ENCODE assay signal across 28 cellular contexts in the genomic region with DNA sequence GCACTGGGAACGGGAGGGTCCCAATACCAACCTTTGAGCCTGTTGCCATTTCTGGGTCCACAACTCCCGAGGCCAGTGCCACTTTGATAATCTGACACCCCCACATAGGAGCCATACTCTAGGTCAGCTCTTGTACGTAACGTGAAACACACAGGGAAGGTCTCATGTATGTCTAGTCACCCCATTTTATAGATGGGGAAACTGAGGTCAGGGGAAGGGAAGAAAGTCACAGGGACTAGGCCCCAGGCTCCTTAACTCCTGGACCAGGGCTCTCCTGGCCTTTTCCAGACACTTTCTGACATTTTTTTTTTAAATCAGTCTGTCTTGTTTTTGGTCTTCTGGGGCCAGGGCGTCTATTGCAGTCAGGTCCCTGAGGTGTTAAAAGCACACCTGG.
DNase-seq lines count a peak whose midpoint lies in the region; ATAC-seq, FAIRE-seq and TF ChIP-seq lines count a peak whose summit lies in the region.
"Had no signal": no experiment of that assay in that cellular context is flagged by ENCODE, and none has a peak within 500 bp of the region (broad histone marks: within the 10 kb centered on the region; RNA-seq: fewer than 3 reads in every experiment).

No MANE protein-coding gene starts in this region.

- DNase-seq in activated CD8-positive, alpha-beta T cell treated with anti-CD3 and anti-CD28 coated beads, Interleukin-2, amount 10 ng/mL, durations not matched to agents 7 days and 5 days, result no peak
- no peak for DNase-seq in activated CD8-positive, alpha-beta T cell treated with anti-CD3 and anti-CD28 coated beads for 36 hours
- DNase-seq in astrocyte (ENCODE audit: low read depth) (no peak), HepG2 (ENCODE audit: low spot score) (no peak), HEK293T (ENCODE audit: extremely low spot score) (no peak), NCI-H1930 (lab: John Stamatoyannopoulos, UW) (no peak), left colon (no peak)
- DNase-seq: 8988T; activated CD4-positive, alpha-beta T cell treated with anti-CD3 and anti-CD28 coated beads for 36 hours; activated T-cell treated with anti-CD3 and anti-CD28 coated beads, Interleukin-2, amount 50 U/mL, for 4 hours; AML-193; CD8-positive, alpha-beta T cell; mesendoderm; MV-4-11; naive B cell; ovary; PC-9; SJCRH30; stimulated activated CD4-positive, alpha-beta T cell treated with anti-CD3 and anti-CD28 coated beads, Interleukin-12 subunit alpha, Interleukin-12 subunit beta, amount 100 ng/mL, for 4 hours; stimulated activated CD4-positive, alpha-beta T cell treated with anti-CD3 and anti-CD28 coated beads, Interleukin-4, amount 100 ng/mL, for 24 hours; stimulated activated naive CD4-positive, alpha-beta T cell; T-helper 17 cell; thyroid gland had no signal

- H3K4me1 Mint-ChIP-seq in activated CD8-positive, alpha-beta T cell treated with anti-CD3 and anti-CD28 coated beads, Interleukin-2, amount 10 ng/mL, durations not matched to agents 7 days and 5 days (ENCODE audit: low read depth), result peaks cover 22% of the 10 kb centered on the region
- peaks cover 3% of the 10 kb centered on the region for H3K4me1 Mint-ChIP-seq in activated CD8-positive, alpha-beta T cell treated with anti-CD3 and anti-CD28 coated beads for 36 hours (ENCODE audit: low read depth)
- H3K4me1 Mint-ChIP-seq in astrocyte (ENCODE audit: low read depth, unreplicated experiment), result peaks cover 23% of the 10 kb centered on the region
- H3K4me1 Mint-ChIP-seq: activated CD4-positive, alpha-beta T cell treated with anti-CD3 and anti-CD28 coated beads for 36 hours; naive B cell had no signal

- H3K27me3 ChIP-seq in astrocyte (ENCODE audit: insufficient read depth, low read length) (no peaks in the 10 kb centered on the region), HepG2 (ENCODE audit: control insufficient read depth in 1 of 2, insufficient read depth in 2 of 2, low read length in 2 of 2) (no peaks in the 10 kb centered on the region)
- H3K27me3 ChIP-seq: ovary, SJCRH30, thyroid gland had no signal

- H3K36me3 ChIP-seq in astrocyte (ENCODE audit: insufficient read depth, low read length) (peaks cover 5% of the 10 kb centered on the region), HepG2 (replicated peaks in 1 of 2; ENCODE audit: control insufficient read depth in 1 of 2, insufficient read depth in 2 of 2, low read length in 2 of 2) (peaks cover 14 to 61% of the 10 kb centered on the region in 2 experiments)
- H3K36me3 ChIP-seq: ovary, SJCRH30, thyroid gland had no signal

- intact Hi-C loops in activated CD8-positive, alpha-beta T cell treated with anti-CD3 and anti-CD28 coated beads for 36 hours (cut with micrococcal nuclease), result no loop called here
- intact Hi-C loops in HepG2 (cut with micrococcal nuclease; ENCODE audit: unreplicated experiment) (no loop called here), left colon (cut with DNase I, micrococcal nuclease) (no loop called here)

- POLR2A ChIA-PET in activated CD8-positive, alpha-beta T cell treated with anti-CD3 and anti-CD28 coated beads, Interleukin-2, amount 10 ng/mL, durations not matched to agents 7 days and 5 days (lab: Charles Lee), result no interaction called here
- POLR2A ChIA-PET in activated CD8-positive, alpha-beta T cell treated with anti-CD3 and anti-CD28 coated beads for 36 hours (lab: Charles Lee), result no interaction called here
- POLR2A ChIA-PET in HepG2 (lab: Yijun Ruan, JAX) (no interaction called here), HEK293T (lab: Yijun Ruan, JAX) (no interaction called here)

- peaks cover 21% of the 10 kb centered on the region for H3K4me1 ChIP-seq in astrocyte (ENCODE audit: insufficient read depth, low read length)
- 0 out of 2 replicates have a peak, but pooled peaks cover 10% of the 10 kb centered on the region for H3K4me1 ChIP-seq in HepG2 (ENCODE audit: insufficient read depth, low read length)

- no peak overlapping the region for H3K4me3 Mint-ChIP-seq in activated CD8-positive, alpha-beta T cell treated with anti-CD3 and anti-CD28 coated beads, Interleukin-2, amount 10 ng/mL, durations not matched to agents 7 days and 5 days
- H3K4me3 Mint-ChIP-seq in activated CD8-positive, alpha-beta T cell treated with anti-CD3 and anti-CD28 coated beads for 36 hours, result no peak overlapping the region
- H3K4me3 Mint-ChIP-seq in astrocyte (ENCODE audit: unreplicated experiment), result no peak overlapping the region
- H3K4me3 Mint-ChIP-seq: activated CD4-positive, alpha-beta T cell treated with anti-CD3 and anti-CD28 coated beads for 36 hours; activated T-cell treated with anti-CD3 and anti-CD28 coated beads, Interleukin-2, amount 50 U/mL, for 4 hours; CD8-positive, alpha-beta T cell; GM23338; naive B cell; T-helper 17 cell had no signal

- 96% methylated on average over 5 of the region's 5 CpGs for WGBS in HepG2 (ENCODE audit: low lambda C conversion rate)

- ATAC-seq in activated CD8-positive, alpha-beta T cell treated with anti-CD3 and anti-CD28 coated beads, Interleukin-2, amount 10 ng/mL, durations not matched to agents 7 days and 5 days, result no peak
- ATAC-seq in activated CD8-positive, alpha-beta T cell treated with anti-CD3 and anti-CD28 coated beads for 36 hours, result no peak
- ATAC-seq in HepG2 (no peak), left colon (no peak)
- ATAC-seq: CD8-positive, alpha-beta T cell; T-helper 17 cell had no signal

- H4K20me1 ChIP-seq in astrocyte (ENCODE audit: insufficient read depth, low read length) (peaks cover 50% of the 10 kb centered on the region), HepG2 (ENCODE audit: insufficient read depth, low read length) (peaks cover 54% of the 10 kb centered on the region)

- H3K4me3 ChIP-seq in astrocyte (ENCODE audit: insufficient read depth, low read depth, low read length) (no peak overlapping the region), HepG2 (replicated peaks in 1 of 3; ENCODE audit: insufficient read depth in 1 of 3, low read depth in 2 of 3, low read length in 3 of 3) (no peak overlapping the region)
- H3K4me3 ChIP-seq: GM23338, ovary, PC-9, SJCRH30, thyroid gland had no signal

- H3K79me2 ChIP-seq in astrocyte (ENCODE audit: insufficient read depth, low read length), result peaks cover 79% of the 10 kb centered on the region
- H3K79me2 ChIP-seq in HepG2 (ENCODE audit: insufficient read depth, low read length), result peaks cover 35% of the 10 kb centered on the region

- H3K9me3 ChIP-seq in astrocyte (ENCODE audit: insufficient read depth, low read depth, low read length) (no peaks in the 10 kb centered on the region), HepG2 (ENCODE audit: low read length) (no peaks in the 10 kb centered on the region)
- H3K9me3 ChIP-seq: ovary, SJCRH30, thyroid gland had no signal

- no peak for TF ChIP-seq RAD21 in HepG2 (CRISPR knock-in tag; IDR thresholded peaks at IDR 0.05)

- no peak for TF ChIP-seq EP300 in HepG2 (IDR thresholded peaks at IDR 0.05; ENCODE audit: low read depth in 2 of 2, low read length in 2 of 2)
- no peak for TF ChIP-seq EP300 in HepG2 (CRISPR knock-in tag; IDR thresholded peaks at IDR 0.05; ENCODE audit: borderline replicate concordance)

- no TSS peak for BruUV-seq in HepG2 (replicated peaks; lab: Mats Ljungman, UMichigan)

- H3K4me2 ChIP-seq in astrocyte (ENCODE audit: low read length), result peak overlapping the region; percentile 61
- H3K4me2 ChIP-seq in HepG2 (ENCODE audit: low read depth, low read length), result no peak overlapping the region
- H3K4me2 ChIP-seq: GM23338, KMS-11, PC-9 had no signal

- in situ Hi-C loops in HepG2 (cut with HindIII; ENCODE audit: extremely low pct_ligation_motif_present, low pct_unique_long_range_greater_than_20kb), result no loop called here

- CTCF ChIA-PET in activated CD8-positive, alpha-beta T cell treated with anti-CD3 and anti-CD28 coated beads, Interleukin-2, amount 10 ng/mL, durations not matched to agents 7 days and 5 days (lab: Charles Lee), result no interaction called here
- CTCF ChIA-PET in activated CD8-positive, alpha-beta T cell treated with anti-CD3 and anti-CD28 coated beads for 36 hours (lab: Charles Lee), result no interaction called here
- CTCF ChIA-PET in HepG2 (lab: Yijun Ruan, JAX; ENCODE audit: low intra/inter-chr PET ratio, low total read pairs) (no interaction called here), HEK293T (lab: Yijun Ruan, JAX) (no interaction called here)

- FAIRE-seq in astrocyte (lab: Jason Lieb, UNC) (no peak), HepG2 (lab: Jason Lieb, UNC) (no peak)
- FAIRE-seq: bronchial epithelial cell, G401.6 had no signal

- H3K9ac ChIP-seq in astrocyte (ENCODE audit: low read length) (peak overlapping the region; percentile 49), HepG2 (ENCODE audit: insufficient read depth, low read depth, low read length) (no peak overlapping the region)
- H3K9ac ChIP-seq: KMS-11 had no signal

- no peaks in the 10 kb centered on the region for H3K9me3 Mint-ChIP-seq in activated CD8-positive, alpha-beta T cell treated with anti-CD3 and anti-CD28 coated beads, Interleukin-2, amount 10 ng/mL, durations not matched to agents 7 days and 5 days (ENCODE audit: insufficient read depth)
- H3K9me3 Mint-ChIP-seq in activated CD8-positive, alpha-beta T cell treated with anti-CD3 and anti-CD28 coated beads for 36 hours, result no peaks in the 10 kb centered on the region
- no peaks in the 10 kb centered on the region for H3K9me3 Mint-ChIP-seq in astrocyte (ENCODE audit: unreplicated experiment)
- H3K9me3 Mint-ChIP-seq: activated T-cell treated with anti-CD3 and anti-CD28 coated beads, Interleukin-2, amount 50 U/mL, for 4 hours; CD8-positive, alpha-beta T cell; GM23338; naive B cell had no signal

- TF ChIP-seq POLR2A in HepG2 (IDR thresholded peaks at IDR 0.05; ENCODE audit: insufficient read depth in 1 of 2, low read depth in 2 of 2, low read length in 2 of 2), result no peak

- H3K36me3 Mint-ChIP-seq in activated CD8-positive, alpha-beta T cell treated with anti-CD3 and anti-CD28 coated beads, Interleukin-2, amount 10 ng/mL, durations not matched to agents 7 days and 5 days (ENCODE audit: low read depth), result no peaks in the 10 kb centered on the region
- no peaks in the 10 kb centered on the region for H3K36me3 Mint-ChIP-seq in activated CD8-positive, alpha-beta T cell treated with anti-CD3 and anti-CD28 coated beads for 36 hours (ENCODE audit: low read depth)
- H3K36me3 Mint-ChIP-seq in astrocyte (ENCODE audit: low read depth, unreplicated experiment), result peaks cover 24% of the 10 kb centered on the region
- H3K36me3 Mint-ChIP-seq: CD8-positive, alpha-beta T cell; naive B cell had no signal

- H2AFZ ChIP-seq in astrocyte (ENCODE audit: low read depth, low read length) (no peak overlapping the region), HepG2 (ENCODE audit: low read length) (no peak overlapping the region)
- H2AFZ ChIP-seq: GM23338, PC-9 had no signal

- H3K27ac Mint-ChIP-seq in activated CD8-positive, alpha-beta T cell treated with anti-CD3 and anti-CD28 coated beads, Interleukin-2, amount 10 ng/mL, durations not matched to agents 7 days and 5 days, result peak overlapping the region; percentile 69
- no peak overlapping the region for H3K27ac Mint-ChIP-seq in activated CD8-positive, alpha-beta T cell treated with anti-CD3 and anti-CD28 coated beads for 36 hours
- H3K27ac Mint-ChIP-seq in astrocyte (ENCODE audit: unreplicated experiment), result no peak overlapping the region
- H3K27ac Mint-ChIP-seq: activated CD4-positive, alpha-beta T cell treated with anti-CD3 and anti-CD28 coated beads for 36 hours; CD8-positive, alpha-beta T cell; GM23338; naive B cell; T-helper 17 cell had no signal

- no peak for TF ChIP-seq CTCF in activated CD8-positive, alpha-beta T cell treated with anti-CD3 and anti-CD28 coated beads for 36 hours (IDR thresholded peaks at IDR 0.05)
- TF ChIP-seq CTCF in astrocyte (IDR thresholded peaks at IDR 0.05; ENCODE audit: insufficient read depth, low read depth, low read length) (no peak), HepG2 (CRISPR knock-in tag; IDR thresholded peaks at IDR 0.05) (no peak)

- H3K27me3 Mint-ChIP-seq in activated CD8-positive, alpha-beta T cell treated with anti-CD3 and anti-CD28 coated beads, Interleukin-2, amount 10 ng/mL, durations not matched to agents 7 days and 5 days (ENCODE audit: low read depth), result no peaks in the 10 kb centered on the region
- H3K27me3 Mint-ChIP-seq in activated CD8-positive, alpha-beta T cell treated with anti-CD3 and anti-CD28 coated beads for 36 hours, result no peaks in the 10 kb centered on the region
- H3K27me3 Mint-ChIP-seq in astrocyte (ENCODE audit: low read depth, unreplicated experiment), result no peaks in the 10 kb centered on the region
- H3K27me3 Mint-ChIP-seq: activated CD4-positive, alpha-beta T cell treated with anti-CD3 and anti-CD28 coated beads for 36 hours; naive B cell had no signal

- peak overlapping the region; percentile 48 for H3K27ac ChIP-seq in astrocyte (ENCODE audit: low read depth, low read length)
- H3K27ac ChIP-seq in HepG2 (ENCODE audit: extremely low read length, insufficient read depth, low read length), result no peak overlapping the region
- H3K27ac ChIP-seq in temporal lobe (ENCODE audit: low read depth, low read length), result peak overlapping the region; percentile 88
- H3K27ac ChIP-seq: KMS-11, ovary, PC-9, SJCRH30, thyroid gland had no signal
